ENCODE assay signal across 8 cellular contexts in the genomic region with DNA sequence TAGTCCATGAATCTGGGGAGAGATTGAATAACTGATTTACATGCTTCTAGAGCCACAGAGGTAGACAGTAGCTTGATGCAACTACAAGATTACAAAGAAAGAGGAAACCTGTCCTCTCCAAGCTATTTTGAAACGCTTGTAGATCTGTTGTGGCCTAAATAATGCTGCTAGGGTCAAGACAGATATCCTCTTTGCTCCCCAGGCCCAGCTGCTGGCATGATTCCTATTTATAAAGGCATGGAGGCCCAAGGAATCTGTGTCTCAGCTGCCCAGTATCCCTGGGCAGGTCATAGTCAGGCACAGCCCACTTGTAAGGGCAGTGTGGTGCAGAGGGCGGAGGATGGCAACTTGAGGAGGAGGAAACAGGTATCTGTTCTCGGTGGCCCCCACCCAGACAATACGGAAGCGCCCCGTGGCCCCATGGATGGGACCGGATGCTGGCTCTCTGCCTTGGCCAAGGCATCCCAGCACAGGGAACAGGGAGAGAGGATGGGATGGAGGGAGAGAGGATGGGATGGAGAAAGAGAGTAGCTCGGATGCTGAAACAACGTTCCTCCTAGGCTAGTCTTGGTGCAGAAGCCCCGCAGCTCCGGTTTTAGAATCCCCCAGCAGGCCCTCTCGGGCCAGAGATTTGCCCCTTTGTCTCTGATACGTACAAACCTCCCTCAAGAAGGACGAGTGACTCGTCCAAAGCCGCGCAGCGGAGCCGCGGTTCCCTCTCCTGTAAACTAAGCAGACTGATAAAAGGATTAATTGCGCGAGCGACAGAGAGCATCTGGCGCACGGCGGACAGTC. TPM values are rescaled to one million over a fixed set of nuclear protein-coding genes. Genes with fewer than 3 reads are reported as not detected.
A peak's percentile ranks its signal among the peaks of the same experiment; 100 is the strongest.
DNase-seq lines count a peak whose midpoint lies in the region; ATAC-seq, FAIRE-seq and TF ChIP-seq lines count a peak whose summit lies in the region.

No MANE protein-coding gene starts in this region.

- H3K4me3 Mint-ChIP-seq in brain = peak overlapping the region; percentile 91 to 99 (median 95)

- H3K9ac ChIP-seq in SK-N-MC (ENCODE audit: insufficient read length) (peak overlapping the region; percentile 69), kidney (ENCODE audit: low read length in 2 of 2) (peak overlapping the region; percentile 50 to 78)

- no peaks in the 10 kb centered on the region for H3K9me3 ChIP-seq in SK-N-MC (ENCODE audit: low read depth, low read length)
- H3K9me3 ChIP-seq in kidney (ENCODE audit: control insufficient read depth in 1 of 2, low read length in 2 of 2) = no peaks in the 10 kb centered on the region

- H3K9me3 Mint-ChIP-seq in brain = peaks cover 0 to 7% (median 3%) of the 10 kb centered on the region in 5 experiments

- peaks cover 44% of the 10 kb centered on the region for H3K4me1 Mint-ChIP-seq in brain

- peaks cover 6 to 7% of the 10 kb centered on the region in 2 donors for H3K4me1 ChIP-seq in kidney (ENCODE audit: control insufficient read depth in 1 of 2, insufficient read depth in 1 of 2, low read depth in 1 of 2, low read length in 2 of 2)

- intact Hi-C loops in kidney (cut with DNase I) = no loop called here

- TF ChIP-seq CTCF in brain (conservative IDR thresholded peaks at IDR 0.05) (no peak), kidney (IDR thresholded peaks at IDR 0.05; ENCODE audit: borderline replicate concordance, extremely low read depth, insufficient read depth) (no peak)

- peak; percentile 4 for DNase-seq in activated T-cell treated with anti-CD3 and anti-CD28 coated beads for 24 hours (ENCODE audit: low read depth)
- DNase-seq in activated T-cell treated with anti-CD3 and anti-CD28 coated beads, Interleukin-2, amount 50 U/mL, for 48 hours = no peak
- no peak for DNase-seq in SK-N-MC (ENCODE audit: low read depth, low spot score)
- peak; percentile 85 for DNase-seq in kidney
- peak; percentile 2 to 15 for DNase-seq in stimulated activated CD4-positive, alpha-beta T cell treated with anti-CD3 and anti-CD28 coated beads, Interleukin-4, amount 100 ng/mL, for 4 hours
- DNase-seq in COLO829 (ENCODE audit: low spot score) = no peak

- H3K27ac Mint-ChIP-seq in brain = peak overlapping the region; percentile 82 to 100 (median 98)

- no peak overlapping the region for H3K27ac ChIP-seq in SK-N-MC
- H3K27ac ChIP-seq in kidney (ENCODE audit: low read depth in 2 of 2, low read length in 2 of 2) = peak overlapping the region; percentile 13 to 35

- peaks cover 3% of the 10 kb centered on the region for H3K36me3 Mint-ChIP-seq in brain

- H3K36me3 ChIP-seq in SK-N-MC (ENCODE audit: insufficient read depth, low read length) (no peaks in the 10 kb centered on the region), kidney (ENCODE audit: control insufficient read depth in 1 of 2, insufficient read depth in 2 of 2, low read length in 2 of 2) (no peaks in the 10 kb centered on the region)

- H3K27me3 Mint-ChIP-seq in brain = peaks cover 3% of the 10 kb centered on the region

- peak; percentile 46 for ATAC-seq in HG02943 (IDR thresholded peaks at IDR 0.05; ENCODE audit: low read depth, unreplicated experiment)

- peak overlapping the region; percentile 84 for H3K4me3 ChIP-seq in SK-N-MC
- H3K4me3 ChIP-seq in kidney (ENCODE audit: low read length in 2 of 2) = peak overlapping the region; percentile 78 to 82

- no peak for FAIRE-seq in kidney (lab: Jason Lieb, UNC)

RNA-seq across cellular contexts. Expression of a gene that starts 0.8 kb away (rescaled TPM):
- 32.5 TPM for polyA plus RNA-seq in brain (ENCODE audit: insufficient read depth, low read depth, low replicate concordance)
- total RNA-seq in kidney = 23.8 TPM
- 97.2 TPM for polyA plus RNA-seq in kidney (ENCODE audit: insufficient read depth, low read depth, low replicate concordance)

RNA-seq across cellular contexts. Expression of a gene that starts 50.5 kb away (rescaled TPM):
- polyA plus RNA-seq in brain (ENCODE audit: insufficient read depth, low read depth, low replicate concordance) = 40.9 TPM
- total RNA-seq in kidney = 60.3 TPM
- 8.2 TPM for polyA plus RNA-seq in kidney (ENCODE audit: insufficient read depth, low read depth, low replicate concordance)

Comparison
In these comparisons a context has a peak if more than half of its experiments do, and no peak if none do; other contexts are left out.
1. DNase-seq: peak in activated T-cell treated with anti-CD3 and anti-CD28 coated beads for 24 hours (single experiment), kidney (single experiment) and stimulated activated CD4-positive, alpha-beta T cell treated with anti-CD3 and anti-CD28 coated beads, Interleukin-4, amount 100 ng/mL, for 4 hours (2 of 2); none in activated T-cell treated with anti-CD3 and anti-CD28 coated beads, Interleukin-2, amount 50 U/mL, for 48 hours (0 of 2), SK-N-MC (single experiment) and COLO829 (single experiment).